Comparison of ENCODE assay signal across 8 cellular contexts in genomic region chr11:114400222-114400973, GRCh38. TPM values are rescaled to one million over a fixed set of nuclear protein-coding genes. Genes with fewer than 3 reads are reported as not detected.
A peak's percentile ranks its signal among the peaks of the same experiment; 100 is the strongest.
DNase-seq lines count a peak whose midpoint lies in the region; ATAC-seq and TF ChIP-seq lines count a peak whose summit lies in the region.

A gene with protein sequence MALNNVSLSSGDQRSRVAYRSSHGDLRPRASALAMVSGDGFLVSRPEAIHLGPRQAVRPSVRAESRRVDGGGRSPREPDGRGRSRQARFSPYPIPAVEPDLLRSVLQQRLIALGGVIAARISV (minus strand): TSS chr11:114400511. CDS start chr11:114400331, 180 bp downstream.
A gene with protein sequence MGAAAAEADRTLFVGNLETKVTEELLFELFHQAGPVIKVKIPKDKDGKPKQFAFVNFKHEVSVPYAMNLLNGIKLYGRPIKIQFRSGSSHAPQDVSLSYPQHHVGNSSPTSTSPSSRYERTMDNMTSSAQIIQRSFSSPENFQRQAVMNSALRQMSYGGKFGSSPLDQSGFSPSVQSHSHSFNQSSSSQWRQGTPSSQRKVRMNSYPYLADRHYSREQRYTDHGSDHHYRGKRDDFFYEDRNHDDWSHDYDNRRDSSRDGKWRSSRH (plus strand): TSS chr11:114400666. CDS start chr11:114400672, 6 bp downstream.

- H3K9me3 Mint-ChIP-seq in Caco-2 (ENCODE audit: unreplicated experiment) (no peaks in the 10 kb centered on the region), endodermal cell (no peaks in the 10 kb centered on the region)

- POLR2A ChIA-PET in Caco-2 (lab: Charles Lee), result interaction anchor here (1.0 to 1.8 kb wide), 2 partner anchors 12 to 39 kb away, joined by 3 to 10 read pairs; partner anchors contain the start of gene REXO2

- H3K4me1 Mint-ChIP-seq in Caco-2 (ENCODE audit: low read depth, unreplicated experiment) (peaks cover 36% of the 10 kb centered on the region), endodermal cell (peaks cover 26% of the 10 kb centered on the region)

- H3K4me3 ChIP-seq in Caco-2 (ENCODE audit: low read depth, low read length), result peak within 1 kb of the TSS; percentile 51
- H3K4me3 ChIP-seq in endodermal cell (ENCODE audit: low read length), result peak within 1 kb of the TSS; percentile 100

- TF ChIP-seq CTCF in Caco-2 (IDR thresholded peaks at IDR 0.05; ENCODE audit: insufficient read depth in 1 of 2, low read depth in 1 of 2, low read length in 1 of 2, severe bottlenecking in 1 of 2, unreplicated experiment in 1 of 2) (peak in 1 of 2 experiments; percentile 33), endodermal cell (conservative IDR thresholded peaks at IDR 0.05) (peak; percentile 38)

- intact Hi-C loops in Caco-2 (cut with micrococcal nuclease; ENCODE audit: unreplicated experiment), result loop anchor here (1.0 to 5.0 kb wide), 4 partner anchors 38 to 157 kb away; partner anchors contain the start of gene NXPE1

- H3K9ac ChIP-seq in endodermal cell (ENCODE audit: extremely low read depth, low read length, poor library complexity, severe bottlenecking), result peak within 1 kb of the TSS; percentile 98

- peak within 1 kb of the TSS; percentile 91 for H3K4me3 Mint-ChIP-seq in Caco-2 (ENCODE audit: unreplicated experiment)
- H3K4me3 Mint-ChIP-seq in endodermal cell, result peak within 1 kb of the TSS; percentile 96

- H3K27ac Mint-ChIP-seq in Caco-2 (ENCODE audit: unreplicated experiment) (peak within 1 kb of the TSS; percentile 99), endodermal cell (peak within 1 kb of the TSS; percentile 100)

- H3K4me1 ChIP-seq in Caco-2, result peaks cover 16% of the 10 kb centered on the region
- H3K4me1 ChIP-seq in endodermal cell (ENCODE audit: control insufficient read depth, insufficient read depth, low read length), result no peaks in the 10 kb centered on the region

- H3K36me3 ChIP-seq in Caco-2 (ENCODE audit: control insufficient read depth, insufficient read depth, low read length) (peaks cover 3% of the 10 kb centered on the region; the same call in 1 of the 2 replicates), endodermal cell (ENCODE audit: control insufficient read depth, insufficient read depth, low read length) (peaks cover 31% of the 10 kb centered on the region)

- peak; percentile 97 for ATAC-seq in GM21360 (IDR thresholded peaks at IDR 0.05; ENCODE audit: unreplicated experiment)

- DNase-seq in Caco-2 (peak; percentile 100), HT1080 (ENCODE audit: low read depth) (peak; percentile 99), NOMO-1 treated with DMSO at 0.1 percent for 48 hours (lab: John Stamatoyannopoulos, UW; ENCODE audit: unreplicated experiment) (peak; percentile 96), endodermal cell (peak; percentile 98), mesenteric fat pad (ENCODE audit: low spot score) (peak; percentile 99)
- peak; percentile 93 for DNase-seq in activated CD8-positive, alpha-beta memory T cell treated with anti-CD3 and anti-CD28 coated beads, Interleukin-2, amount 50 U/mL, for 1 hour (ENCODE audit: extremely low read depth)
- DNase-seq in stimulated activated CD8-positive, alpha-beta memory T cell treated with anti-CD3 and anti-CD28 coated beads, Interleukin-15, amount 100 ng/mL, for 24 hours (ENCODE audit: low read depth), result peak; percentile 93

- H3K36me3 Mint-ChIP-seq in Caco-2 (ENCODE audit: insufficient read depth, unreplicated experiment) (peaks cover 39% of the 10 kb centered on the region), endodermal cell (ENCODE audit: low read depth) (peaks cover 20% of the 10 kb centered on the region)

- H3K9me3 ChIP-seq in Caco-2 (no peaks in the 10 kb centered on the region), endodermal cell (ENCODE audit: control insufficient read depth, low read length) (no peaks in the 10 kb centered on the region)

- H3K27me3 ChIP-seq in Caco-2 (replicated peaks; ENCODE audit: control insufficient read depth, insufficient read depth, low read length) (no peaks in the 10 kb centered on the region), endodermal cell (ENCODE audit: control insufficient read depth, insufficient read depth, low read length, poor library complexity, severe bottlenecking) (no peaks in the 10 kb centered on the region)

- no TSS peak for BruUV-seq in Caco-2 (replicated peaks; lab: Mats Ljungman, UMichigan)

- CTCF ChIA-PET in Caco-2 (lab: Charles Lee), result interaction anchor here (1.3 kb wide), 1 partner anchor 60 kb away, joined by 3 read pairs; no protein-coding TSS in a partner anchor

- 0% methylated on average over 46 to 69 of the region's 69 CpGs for WGBS in endodermal cell (ENCODE audit: insufficient coverage in 1 of 2, insufficient read length in 1 of 2), 2 experiments

- H3K27ac ChIP-seq in endodermal cell (ENCODE audit: low read depth, low read length), result peak within 1 kb of the TSS; percentile 98

- H3K27me3 Mint-ChIP-seq in Caco-2 (ENCODE audit: insufficient read depth, unreplicated experiment) (no peaks in the 10 kb centered on the region), endodermal cell (ENCODE audit: insufficient read depth) (no peaks in the 10 kb centered on the region)

RNA-seq across cellular contexts. Expression of the first gene that starts in this region (rescaled TPM):
- total RNA-seq in Caco-2 (2022) (9.5 and 9.8 TPM in 2 replicates), endodermal cell (10 to 100 TPM in 1 of 2 donors, 1 to 10 TPM in 1; 6.2 to 10.0 TPM), mesenteric fat pad (6.6 TPM)
- 4.8 and 6.0 TPM in 2 replicates for total RNA-seq in HT1080 (2014; rRNA removed; shearing (Covaris generic))
- polyA plus RNA-seq in HT1080 (2015; cell fraction: cytosol; rRNA removed), result 8.3 and 8.5 TPM in 2 replicates
- polyA plus RNA-seq in HT1080 (2015; cell fraction: nucleus; rRNA removed), result 7.3 and 9.3 TPM in 2 replicates
- 6.1 TPM for polyA plus RNA-seq in endodermal cell (2013, experiment 1 of 2)
- 4.7 TPM for polyA plus RNA-seq in endodermal cell (2013, experiment 2 of 2)

RNA-seq across cellular contexts. Expression of the second gene that starts in this region (rescaled TPM):
- total RNA-seq in Caco-2 (2022) (57.6 and 62.6 TPM in 2 replicates), endodermal cell (10 to 100 TPM; 46.8 to 56.4 TPM), mesenteric fat pad (29.5 TPM)
- 22.3 and 43.0 TPM in 2 replicates for total RNA-seq in HT1080 (2014; rRNA removed; shearing (Covaris generic))
- 34.4 and 43.5 TPM in 2 replicates for polyA plus RNA-seq in HT1080 (2015; cell fraction: cytosol; rRNA removed)
- polyA plus RNA-seq in HT1080 (2015; cell fraction: nucleus; rRNA removed), result 22.6 and 28.7 TPM in 2 replicates
- polyA plus RNA-seq in endodermal cell (2013, experiment 1 of 2), result 34.4 TPM
- 37.5 TPM for polyA plus RNA-seq in endodermal cell (2013, experiment 2 of 2)

Comparison
In these comparisons a context has a peak if more than half of its experiments do, and no peak if none do; other contexts are left out.
1. Peak in every context shown above with its lines: DNase-seq, ATAC-seq, H3K4me3 ChIP-seq and H3K27ac ChIP-seq.